25 cellular contexts compared by ENCODE assay signal in genomic region chr14:57420033-57420432, GRCh38.
"Had no signal": no experiment of that assay in that cellular context is flagged by ENCODE, and none has a peak within 500 bp of the region (broad histone marks: within the 10 kb centered on the region; RNA-seq: fewer than 3 reads in every experiment).

No MANE protein-coding gene starts in this region.

- H3K9me3 Mint-ChIP-seq: dendritic cell treated with granulocyte-macrophage colony-stimulating factor and Interleukin-4, amounts not matched to agents 40 ng/mL and 50 ng/mL, for 4 days; effector memory CD8-positive, alpha-beta T cell; endodermal cell; immature natural killer cell; mesothelial cell of epicardium; naive B cell had no signal

- H3K27me3 Mint-ChIP-seq: dendritic cell treated with granulocyte-macrophage colony-stimulating factor and Interleukin-4, amounts not matched to agents 40 ng/mL and 50 ng/mL, for 4 days had no signal

- H3K4me3 ChIP-seq: colonic mucosa, esophagus muscularis mucosa, gastroesophageal sphincter, heart left ventricle, hepatocyte, left lung, lower lobe of right lung, mucosa of descending colon had no signal

- H3K36me3 Mint-ChIP-seq: immature natural killer cell, mesothelial cell of epicardium, naive B cell had no signal

- H3K4me3 Mint-ChIP-seq: dendritic cell treated with granulocyte-macrophage colony-stimulating factor and Interleukin-4, amounts not matched to agents 40 ng/mL and 50 ng/mL, for 4 days; effector memory CD8-positive, alpha-beta T cell; endodermal cell; immature natural killer cell; mesothelial cell of epicardium had no signal

- H3K4me1 Mint-ChIP-seq: endodermal cell, immature natural killer cell, naive B cell had no signal

- H3K27ac Mint-ChIP-seq: dendritic cell treated with granulocyte-macrophage colony-stimulating factor and Interleukin-4, amounts not matched to agents 40 ng/mL and 50 ng/mL, for 4 days; effector memory CD8-positive, alpha-beta T cell; endodermal cell; immature natural killer cell; mesothelial cell of epicardium; naive B cell had no signal

- DNase-seq: colonic mucosa; cortex of kidney; effector CD8-positive, alpha-beta T cell; effector memory CD8-positive, alpha-beta T cell; endodermal cell; erythroblast; foreskin keratinocyte; heart left ventricle; hypothalamus; immature natural killer cell; islet precursor cell; kidney; kidney glomerular epithelial cell; left colon; left lung; left ventricle myocardium superior; lower lobe of right lung; mesenchymal stem cell; mucosa of descending colon; naive B cell had no signal
